In the genomic region with DNA sequence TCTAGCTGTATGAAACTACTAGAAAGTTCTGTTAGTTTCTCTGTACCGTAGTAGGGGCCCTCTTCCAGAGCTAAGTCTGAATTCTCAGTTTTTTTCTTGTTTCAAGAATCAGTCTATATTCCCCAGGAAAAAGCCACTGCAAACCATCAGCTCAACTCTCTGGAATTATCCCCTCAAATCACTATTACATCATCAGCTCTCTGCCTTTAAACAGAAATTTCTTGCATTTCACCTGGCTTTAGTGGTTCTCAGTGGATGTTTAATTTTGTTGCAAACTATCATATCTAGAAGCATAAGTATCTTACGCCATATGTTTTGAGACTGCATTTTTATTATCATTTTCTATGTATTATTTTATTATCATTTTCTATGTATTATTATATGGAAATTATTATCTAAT, we compare ENCODE assay signal across 30 cellular contexts.
"Had no signal": no experiment of that assay in that cellular context is flagged by ENCODE, and none has a peak within 500 bp of the region (broad histone marks: within the 10 kb centered on the region; RNA-seq: fewer than 3 reads in every experiment).

No MANE protein-coding gene starts in this region.

- H3K4me3 Mint-ChIP-seq: activated CD4-positive, alpha-beta memory T cell treated with anti-CD3 and anti-CD28 coated beads, Interleukin-2, amount 10 ng/mL, durations not matched to agents 7 days and 5 days; activated CD8-positive, alpha-beta memory T cell treated with anti-CD3 and anti-CD28 coated beads, Interleukin-2, amount 10 ng/mL, durations not matched to agents 7 days and 5 days; activated naive CD4-positive, alpha-beta T cell treated with anti-CD3 and anti-CD28 coated beads for 36 hours; brain; T-helper 2 cell treated with Interferon-gamma antibody and Interleukin-4, amounts not matched to agents 5 μg/mL and 100 μg/mL, for 36 hours had no signal

- H3K27ac Mint-ChIP-seq: activated CD4-positive, alpha-beta memory T cell treated with anti-CD3 and anti-CD28 coated beads, Interleukin-2, amount 10 ng/mL, durations not matched to agents 7 days and 5 days; activated CD8-positive, alpha-beta memory T cell treated with anti-CD3 and anti-CD28 coated beads, Interleukin-2, amount 10 ng/mL, durations not matched to agents 7 days and 5 days; activated naive CD4-positive, alpha-beta T cell treated with anti-CD3 and anti-CD28 coated beads for 36 hours; activated naive CD4-positive, alpha-beta T cell treated with anti-CD3 and anti-CD28 coated beads, Interleukin-2, amount 50 U/mL, for 72 hours; brain; T-helper 2 cell treated with Interferon-gamma antibody and Interleukin-4, amounts not matched to agents 5 μg/mL and 100 μg/mL, for 36 hours had no signal

- DNase-seq: activated CD4-positive, alpha-beta memory T cell treated with anti-CD3 and anti-CD28 coated beads, Interleukin-2, amount 10 ng/mL, durations not matched to agents 7 days and 5 days; activated CD4-positive, alpha-beta T cell treated with anti-CD3 and anti-CD28 coated beads for 1 hour; activated CD4-positive, alpha-beta T cell treated with anti-CD3 and anti-CD28 coated beads for 48 hours; activated CD4-positive, CD25-positive, alpha-beta regulatory T cell; activated CD8-positive, alpha-beta memory T cell treated with anti-CD3 and anti-CD28 coated beads for 24 hours; activated CD8-positive, alpha-beta memory T cell treated with anti-CD3 and anti-CD28 coated beads, Interleukin-2, amount 10 ng/mL, durations not matched to agents 7 days and 5 days; activated CD8-positive, alpha-beta memory T cell treated with anti-CD3 and anti-CD28 coated beads, Interleukin-2, amount 50 U/mL, for 48 hours; activated gamma-delta T cell treated with Interleukin-2 at 50 U/mL for 16 hours; activated naive CD4-positive, alpha-beta T cell treated with anti-CD3 and anti-CD28 coated beads for 36 hours; anterior cingulate cortex; caudate nucleus; cerebellar nuclear complex; MM.1S; MV-4-11; NCI-H1092; NCI-H1436 treated with DMSO at 0.1 percent for 48 hours; NCI-H1694 treated with DMSO at 0.1 percent for 48 hours; NCI-H2029; NCI-H2107; NCI-H2171; NCI-H510A; NCI-H526; NCI-H748 treated with DMSO at 0.1 percent for 48 hours; NK-92 treated with Interleukin-12 subunit alpha and Interleukin-12 subunit beta, amount 100 ng/mL, for 24 hours; PC-3; Right ventricle myocardium superior had no signal

- H3K4me2 ChIP-seq: KMS-11 had no signal

- H3K4me1 Mint-ChIP-seq: brain had no signal

- ATAC-seq: activated CD8-positive, alpha-beta memory T cell treated with anti-CD3 and anti-CD28 coated beads, Interleukin-2, amount 10 ng/mL, durations not matched to agents 7 days and 5 days; activated naive CD4-positive, alpha-beta T cell treated with anti-CD3 and anti-CD28 coated beads, Interleukin-2, amount 50 U/mL, for 72 hours; PC-3 had no signal

- H3K9ac ChIP-seq: KMS-11 had no signal

- H3K27ac ChIP-seq: KMS-11 had no signal
